16 cellular contexts compared by ENCODE assay signal in genomic region chr12:125276567-125276966, GRCh38.
A peak's percentile ranks its signal among the peaks of the same experiment; 100 is the strongest.
DNase-seq lines count a peak whose midpoint lies in the region; ATAC-seq and TF ChIP-seq lines count a peak whose summit lies in the region.
"Had no signal": no experiment of that assay in that cellular context is flagged by ENCODE, and none has a peak within 500 bp of the region (broad histone marks: within the 10 kb centered on the region; RNA-seq: fewer than 3 reads in every experiment).

No MANE protein-coding gene starts in this region.

- H3K9me3 Mint-ChIP-seq in glutamatergic neuron (ENCODE audit: unreplicated experiment), result peaks cover 10% of the 10 kb centered on the region
- H3K9me3 Mint-ChIP-seq: CD8-positive, alpha-beta T cell had no signal

- H3K27ac Mint-ChIP-seq in glutamatergic neuron (ENCODE audit: unreplicated experiment), result peak overlapping the region; percentile 73
- H3K27ac Mint-ChIP-seq: CD14-positive monocyte; CD8-positive, alpha-beta T cell; IgD-negative memory B cell had no signal

- H3K14ac ChIP-seq in trophoblast cell (ENCODE audit: low read length), result no peak overlapping the region

- no peaks in the 10 kb centered on the region for H3K79me2 ChIP-seq in trophoblast cell (ENCODE audit: control insufficient read depth, insufficient read depth, low read length, poor library complexity)
- no peaks in the 10 kb centered on the region for H3K79me2 ChIP-seq in OCI-LY7 (ENCODE audit: insufficient read depth, low read depth, low read length)

- peaks cover 29% of the 10 kb centered on the region for H3K4me1 Mint-ChIP-seq in glutamatergic neuron (ENCODE audit: low read depth, unreplicated experiment)

- no peak overlapping the region for H2BK5ac ChIP-seq in trophoblast cell (ENCODE audit: low read depth, low read length, poor library complexity)

- H3K4me3 Mint-ChIP-seq in glutamatergic neuron (ENCODE audit: unreplicated experiment), result peak overlapping the region; percentile 43
- H3K4me3 Mint-ChIP-seq: CD8-positive, alpha-beta T cell; IgD-negative memory B cell had no signal

- H3K79me1 ChIP-seq in trophoblast cell (ENCODE audit: low read length), result no peaks in the 10 kb centered on the region

- no peak overlapping the region for H4K91ac ChIP-seq in trophoblast cell (ENCODE audit: low read depth, low read length)

- POLR2A ChIA-PET in OCI-LY7 (lab: Charles Lee), result no interaction called here

- H3K9me2 ChIP-seq in OCI-LY7 (ENCODE audit: insufficient read depth, low read length), result no peaks in the 10 kb centered on the region

- WGBS in trophoblast cell (ENCODE audit: extremely low coverage, insufficient coverage, insufficient read length), result no CpG with 5 or more reads among the region's 10 CpGs

- H3K36me3 Mint-ChIP-seq in glutamatergic neuron (ENCODE audit: unreplicated experiment), result no peaks in the 10 kb centered on the region
- H3K36me3 Mint-ChIP-seq: CD14-positive monocyte; CD8-positive, alpha-beta T cell; IgD-negative memory B cell had no signal

- no peak overlapping the region for H3K9ac ChIP-seq in trophoblast cell (ENCODE audit: low read length)
- H3K9ac ChIP-seq: BLaER1 had no signal

- intact Hi-C loops in OCI-LY7 (cut with micrococcal nuclease; ENCODE audit: unreplicated experiment), result no loop called here

- no peak overlapping the region for H4K8ac ChIP-seq in trophoblast cell (ENCODE audit: low read depth, low read length)

- H3K27me3 Mint-ChIP-seq in glutamatergic neuron (ENCODE audit: unreplicated experiment), result peaks cover 10% of the 10 kb centered on the region

- no peaks in the 10 kb centered on the region for H3K36me3 ChIP-seq in SJCRH30
- no peaks in the 10 kb centered on the region for H3K36me3 ChIP-seq in trophoblast cell (ENCODE audit: control insufficient read depth in 1 of 2, insufficient read depth in 2 of 2, low read length in 2 of 2)
- no peaks in the 10 kb centered on the region for H3K36me3 ChIP-seq in OCI-LY7 (ENCODE audit: insufficient read depth, low read length)
- H3K36me3 ChIP-seq: BLaER1, HAP-1 had no signal

- DNase-seq in NCI-H1694 (lab: John Stamatoyannopoulos, UW), result peak; percentile 4
- no peak for DNase-seq in NCI-H1694 treated with DMSO at 0.1 percent for 48 hours (lab: John Stamatoyannopoulos, UW)
- DNase-seq in SJCRH30, result peak; percentile 10 to 11
- peak; percentile 75 for DNase-seq in glutamatergic neuron
- DNase-seq in trophoblast cell, result no peak
- DNase-seq in OCI-LY7 (ENCODE audit: low spot score), result no peak
- no peak for DNase-seq in GM19238 (ENCODE audit: insufficient read length, low spot score)
- DNase-seq: 8988T; Calu3; CD8-positive, alpha-beta T cell had no signal

- no peak overlapping the region for H3K18ac ChIP-seq in trophoblast cell (ENCODE audit: low read length)

- H4K20me1 ChIP-seq in OCI-LY7 (ENCODE audit: insufficient read depth, low read length), result no peaks in the 10 kb centered on the region
- H4K20me1 ChIP-seq: BLaER1 had no signal

- CTCF ChIA-PET in OCI-LY7 (lab: Charles Lee; ENCODE audit: unreplicated experiment), result no interaction called here

- peak overlapping the region; percentile 14 for H3K23ac ChIP-seq in trophoblast cell (ENCODE audit: low read length)

- H4K12ac ChIP-seq in trophoblast cell (ENCODE audit: low read depth, low read length), result no peak overlapping the region

- H3K4ac ChIP-seq in trophoblast cell (ENCODE audit: low read depth, low read length), result no peak overlapping the region

- H3K4me3 ChIP-seq in SJCRH30 (no peak overlapping the region), trophoblast cell (ENCODE audit: low read depth, low read length) (no peak overlapping the region), OCI-LY7 (ENCODE audit: low read depth, low read length, poor library complexity, severe bottlenecking) (no peak overlapping the region)
- H3K4me3 ChIP-seq: BLaER1, HAP-1 had no signal

- H3K4me1 ChIP-seq in SJCRH30 (no peaks in the 10 kb centered on the region), trophoblast cell (ENCODE audit: control insufficient read depth in 1 of 2, insufficient read depth in 2 of 2, low read length in 2 of 2) (peaks cover 0 to 3% of the 10 kb centered on the region in 2 experiments), OCI-LY7 (ENCODE audit: insufficient read depth, low read length, poor library complexity, severe bottlenecking) (no peaks in the 10 kb centered on the region)
- H3K4me1 ChIP-seq: BLaER1, HAP-1 had no signal

- BruUV-seq in OCI-LY7 (replicated peaks; lab: Mats Ljungman, UMichigan), result no TSS peak

- H3K4me2 ChIP-seq in trophoblast cell (ENCODE audit: low read length) (no peak overlapping the region), OCI-LY7 (ENCODE audit: low read length) (no peak overlapping the region)
- H3K4me2 ChIP-seq: BLaER1 had no signal

- no peak overlapping the region for H2BK12ac ChIP-seq in trophoblast cell (ENCODE audit: low read length)

- no peak overlapping the region for H2BK120ac ChIP-seq in trophoblast cell (ENCODE audit: insufficient read depth, low read length, poor library complexity)

- H2AFZ ChIP-seq in trophoblast cell (ENCODE audit: insufficient read depth, low read length, poor library complexity), result no peak overlapping the region
- H2AFZ ChIP-seq in OCI-LY7 (ENCODE audit: low read length), result no peak overlapping the region

- H3K27ac ChIP-seq in SJCRH30 (no peak overlapping the region), trophoblast cell (ENCODE audit: low read depth, low read length) (no peak overlapping the region), OCI-LY7 (ENCODE audit: low read depth, low read length, poor library complexity, severe bottlenecking) (no peak overlapping the region)
- H3K27ac ChIP-seq: BLaER1 had no signal

- ATAC-seq in GM21619 (IDR thresholded peaks at IDR 0.05; ENCODE audit: unreplicated experiment), result no peak
- ATAC-seq: CD8-positive, alpha-beta T cell; HepG2 had no signal

- H2AK5ac ChIP-seq in trophoblast cell (ENCODE audit: low read length), result no peak overlapping the region

- H3K9me3 ChIP-seq in SJCRH30 (replicated peaks) (no peaks in the 10 kb centered on the region), trophoblast cell (ENCODE audit: insufficient read depth, low read depth, low read length) (no peaks in the 10 kb centered on the region), OCI-LY7 (ENCODE audit: low read length) (no peaks in the 10 kb centered on the region)
- H3K9me3 ChIP-seq: BLaER1, HAP-1 had no signal

- TF ChIP-seq CTCF in glutamatergic neuron (IDR thresholded peaks at IDR 0.05; ENCODE audit: partially characterized antibody, unreplicated experiment) (no peak), OCI-LY7 (conservative IDR thresholded peaks at IDR 0.05; ENCODE audit: low read length) (no peak)

- H3K27me3 ChIP-seq in SJCRH30 (no peaks in the 10 kb centered on the region), trophoblast cell (ENCODE audit: insufficient read depth, low read length) (no peaks in the 10 kb centered on the region)
- H3K27me3 ChIP-seq: BLaER1 had no signal

Comparison
In these comparisons a context has a peak if more than half of its experiments do, and no peak if none do; other contexts are left out.
1. DNase-seq: peak in NCI-H1694 (single experiment), SJCRH30 (2 of 2) and glutamatergic neuron (single experiment); none in NCI-H1694 treated with DMSO at 0.1 percent for 48 hours (single experiment), trophoblast cell (0 of 2), OCI-LY7 (single experiment) and GM19238 (single experiment).